14 cellular contexts compared by ENCODE assay signal in genomic region chr7:130151591-130152269, GRCh38. TPM values are rescaled to one million over a fixed set of nuclear protein-coding genes. Genes with fewer than 3 reads are reported as not detected.
A peak's percentile ranks its signal among the peaks of the same experiment; 100 is the strongest.
DNase-seq lines count a peak whose midpoint lies in the region; ATAC-seq, FAIRE-seq and TF ChIP-seq lines count a peak whose summit lies in the region.
"Had no signal": no experiment of that assay in that cellular context is flagged by ENCODE, and none has a peak within 500 bp of the region (broad histone marks: within the 10 kb centered on the region; RNA-seq: fewer than 3 reads in every experiment).

No MANE protein-coding gene starts in this region.

- TF ChIP-seq CTCF in osteocyte (IDR thresholded peaks at IDR 0.05) (no peak), pancreas (IDR thresholded peaks at IDR 0.05) (no peak)

- H3K36me3 Mint-ChIP-seq in activated CD4-positive, alpha-beta T cell treated with anti-CD3 and anti-CD28 coated beads, Interleukin-2, amount 10 ng/mL, durations not matched to agents 24 days and 14 days (ENCODE audit: low read depth) = no peaks in the 10 kb centered on the region
- peaks cover 2% of the 10 kb centered on the region for H3K36me3 Mint-ChIP-seq in osteocyte (ENCODE audit: unreplicated experiment)

- H3K4me1 ChIP-seq in pancreas = peaks cover 15 to 22% (median 18%) of the 10 kb centered on the region in 3 donors

- H3K36me3 ChIP-seq in pancreas = no peaks in the 10 kb centered on the region

- WGBS in pancreas, 2 donors = 90 to 99% methylated on average over 4 of the region's 4 CpGs

- H3K4me3 Mint-ChIP-seq in activated CD4-positive, alpha-beta T cell treated with anti-CD3 and anti-CD28 coated beads, Interleukin-2, amount 10 ng/mL, durations not matched to agents 24 days and 14 days = no peak overlapping the region
- H3K4me3 Mint-ChIP-seq in osteocyte (ENCODE audit: unreplicated experiment) = no peak overlapping the region
- H3K4me3 Mint-ChIP-seq: endodermal cell had no signal

- H3K9me3 Mint-ChIP-seq in activated CD4-positive, alpha-beta T cell treated with anti-CD3 and anti-CD28 coated beads, Interleukin-2, amount 10 ng/mL, durations not matched to agents 24 days and 14 days = no peaks in the 10 kb centered on the region
- no peaks in the 10 kb centered on the region for H3K9me3 Mint-ChIP-seq in osteocyte (ENCODE audit: unreplicated experiment)

- H3K27me3 Mint-ChIP-seq in activated CD4-positive, alpha-beta T cell treated with anti-CD3 and anti-CD28 coated beads, Interleukin-2, amount 10 ng/mL, durations not matched to agents 24 days and 14 days = peaks cover 21% of the 10 kb centered on the region
- H3K27me3 Mint-ChIP-seq in osteocyte (ENCODE audit: unreplicated experiment) = no peaks in the 10 kb centered on the region

- H3K4me1 Mint-ChIP-seq in activated CD4-positive, alpha-beta T cell treated with anti-CD3 and anti-CD28 coated beads, Interleukin-2, amount 10 ng/mL, durations not matched to agents 24 days and 14 days = no peaks in the 10 kb centered on the region
- H3K4me1 Mint-ChIP-seq in osteocyte (ENCODE audit: unreplicated experiment) = peaks cover 4% of the 10 kb centered on the region
- H3K4me1 Mint-ChIP-seq: endodermal cell had no signal

- FAIRE-seq in pancreas (lab: Jason Lieb, UNC) = no peak
- FAIRE-seq: RCC 7860 had no signal

- peak in 2 of 3 donors; percentile 27 to 30 for DNase-seq in stimulated activated CD4-positive, alpha-beta T cell treated with anti-CD3 and anti-CD28 coated beads, Interleukin-12 subunit alpha, Interleukin-12 subunit beta, amount 100 ng/mL, for 48 hours (ENCODE audit: low read depth in 2 of 3, low spot score in 1 of 3)
- DNase-seq in stimulated activated CD4-positive, alpha-beta T cell treated with anti-CD3 and anti-CD28 coated beads, Interleukin-4, amount 100 ng/mL, for 1 hour = no peak
- peak; percentile 73 for DNase-seq in activated CD4-positive, alpha-beta T cell treated with anti-CD3 and anti-CD28 coated beads, Interleukin-2, amount 10 ng/mL, durations not matched to agents 24 days and 14 days
- DNase-seq in fibroblast of gingiva (ENCODE audit: low read depth) (peak; percentile 62), osteocyte (ENCODE audit: extremely low spot score, unreplicated experiment) (no peak), pancreas (no peak)
- DNase-seq: endodermal cell, NCI-H1092, substantia nigra had no signal

- no peak overlapping the region for H3K4me3 ChIP-seq in pancreas

- no peaks in the 10 kb centered on the region for H3K9me3 ChIP-seq in pancreas

- intact Hi-C loops in activated CD4-positive, alpha-beta T cell treated with anti-CD3 and anti-CD28 coated beads, Interleukin-2, amount 10 ng/mL, durations not matched to agents 24 days and 14 days (cut with micrococcal nuclease) = no loop called here
- intact Hi-C loops in pancreas (cut with DNase I) = no loop called here

- H3K27me3 ChIP-seq in pancreas = no peaks in the 10 kb centered on the region

- H3K27ac ChIP-seq in pancreas = no peak overlapping the region

- ATAC-seq in GM19324 (IDR thresholded peaks at IDR 0.05; ENCODE audit: low FRiP score, unreplicated experiment) (no peak), HG03354 (IDR thresholded peaks at IDR 0.05; ENCODE audit: poor library complexity, severe bottlenecking, unreplicated experiment) (no peak), pancreas (no peak)
- ATAC-seq: left lobe of liver had no signal

- no peak overlapping the region for H3K27ac Mint-ChIP-seq in activated CD4-positive, alpha-beta T cell treated with anti-CD3 and anti-CD28 coated beads, Interleukin-2, amount 10 ng/mL, durations not matched to agents 24 days and 14 days
- H3K27ac Mint-ChIP-seq in osteocyte (ENCODE audit: unreplicated experiment) = no peak overlapping the region
- H3K27ac Mint-ChIP-seq: endodermal cell had no signal

RNA-seq across cellular contexts. Expression of gene TMEM209, which starts 53.5 kb away (rescaled TPM):
- 48.2 and 52.9 TPM in 2 replicates for total RNA-seq in activated CD4-positive, alpha-beta T cell treated with anti-CD3 and anti-CD28 coated beads, Interleukin-2, amount 10 ng/mL, durations not matched to agents 24 days and 14 days
- 22.7 and 23.4 TPM in 2 replicates for total RNA-seq in osteocyte
- total RNA-seq in pancreas = 10 to 100 TPM in 5 of 6 donors, 1 to 10 TPM in 1; 9.3 to 16.1 (median 11.4) TPM
- 1 to 10 TPM; 4.2 to 5.9 TPM for polyA plus RNA-seq in pancreas

RNA-seq across cellular contexts. Expression of gene SSMEM1, which starts 55.9 kb away (rescaled TPM):
- total RNA-seq in activated CD4-positive, alpha-beta T cell treated with anti-CD3 and anti-CD28 coated beads, Interleukin-2, amount 10 ng/mL, durations not matched to agents 24 days and 14 days = not detected in 2 replicates
- total RNA-seq in osteocyte = not detected in 2 replicates
- not detected for total RNA-seq in pancreas
- under 1 TPM in 1 of 2 donors, not detected in 1; 0.09 TPM for polyA plus RNA-seq in pancreas
- total RNA-seq: endodermal cell, left lobe of liver, sciatic nerve had no signal

Comparison
In these comparisons a context has a peak if more than half of its experiments do, and no peak if none do; other contexts are left out.
1. DNase-seq: peak in stimulated activated CD4-positive, alpha-beta T cell treated with anti-CD3 and anti-CD28 coated beads, Interleukin-12 subunit alpha, Interleukin-12 subunit beta, amount 100 ng/mL, for 48 hours (2 of 3), activated CD4-positive, alpha-beta T cell treated with anti-CD3 and anti-CD28 coated beads, Interleukin-2, amount 10 ng/mL, durations not matched to agents 24 days and 14 days (single experiment) and fibroblast of gingiva (single experiment); none in stimulated activated CD4-positive, alpha-beta T cell treated with anti-CD3 and anti-CD28 coated beads, Interleukin-4, amount 100 ng/mL, for 1 hour (single experiment), osteocyte (single experiment) and pancreas (0 of 6).